Comparison of ENCODE assay signal across 29 cellular contexts in the genomic region with DNA sequence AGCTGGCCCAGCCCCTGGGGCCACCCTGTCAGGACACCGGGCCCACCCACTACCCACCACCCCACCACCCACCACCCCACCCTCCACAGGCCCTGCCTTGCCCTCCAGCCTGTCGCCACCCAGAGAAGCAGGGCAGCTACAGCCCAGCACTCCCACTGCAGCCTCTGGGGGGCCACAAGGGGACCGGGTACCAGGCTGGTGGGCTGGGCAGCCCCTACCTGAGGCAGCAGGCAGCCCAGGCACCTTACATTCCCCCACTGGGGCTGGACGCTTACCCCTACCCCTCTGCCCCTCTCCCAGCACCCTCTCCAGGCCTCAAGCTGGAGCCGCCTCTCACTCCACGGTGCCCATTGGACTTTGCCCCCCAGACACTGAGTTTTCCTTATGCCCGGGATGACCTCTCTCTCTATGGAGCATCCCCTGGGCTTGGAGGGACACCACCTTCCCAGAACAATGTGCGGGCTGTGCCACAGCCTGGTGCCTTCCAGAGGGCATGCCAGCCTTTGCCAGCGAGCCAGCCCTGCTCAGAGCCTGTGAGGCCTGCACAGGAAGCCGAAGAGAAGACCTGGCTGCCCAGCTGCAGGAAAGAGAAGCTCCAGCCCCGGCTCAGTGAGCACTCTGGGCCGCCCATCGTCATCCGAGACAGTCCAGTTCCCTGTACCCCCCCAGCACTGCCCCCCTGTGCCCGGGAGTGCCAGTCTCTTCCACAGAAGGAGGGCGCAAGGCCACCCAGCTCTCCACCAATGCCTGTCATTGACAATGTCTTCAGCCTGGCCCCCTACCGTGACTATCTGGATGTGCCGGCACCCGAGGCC. TPM values are rescaled to one million over a fixed set of nuclear protein-coding genes. Genes with fewer than 3 reads are reported as not detected.
"Had no signal": no experiment of that assay in that cellular context is flagged by ENCODE, and none has a peak within 500 bp of the region (broad histone marks: within the 10 kb centered on the region; RNA-seq: fewer than 3 reads in every experiment).

No MANE protein-coding gene starts in this region.

- H3K4me3 ChIP-seq: lung, ovary, prostate gland, right atrium auricular region, skin epidermis, testis, vagina had no signal

- H3K4me1 ChIP-seq: prostate gland had no signal

- ATAC-seq: activated naive CD8-positive, alpha-beta T cell treated with anti-CD3 and anti-CD28 coated beads, Interleukin-2, amount 50 U/mL, for 24 hours; esophagus mucosa; left lobe of liver; natural killer cell; T-helper 17 cell had no signal

- H3K4me3 Mint-ChIP-seq: activated CD4-positive, alpha-beta memory T cell treated with anti-CD3 and anti-CD28 coated beads, Interleukin-2, amount 10 ng/mL, durations not matched to agents 7 days and 5 days; activated naive CD8-positive, alpha-beta T cell treated with anti-CD3 and anti-CD28 coated beads, Interleukin-2, amount 50 U/mL, for 24 hours; brain; natural killer cell; T-helper 17 cell; type B pancreatic cell had no signal

- H3K27me3 ChIP-seq: ovary, right atrium auricular region, testis, vagina had no signal

- H3K36me3 ChIP-seq: ovary had no signal

- H3K27me3 Mint-ChIP-seq: activated CD4-positive, alpha-beta memory T cell treated with anti-CD3 and anti-CD28 coated beads, Interleukin-2, amount 10 ng/mL, durations not matched to agents 7 days and 5 days; activated naive CD8-positive, alpha-beta T cell treated with anti-CD3 and anti-CD28 coated beads, Interleukin-2, amount 50 U/mL, for 24 hours; T-helper 17 cell; type B pancreatic cell had no signal

- DNase-seq: activated CD4-positive, alpha-beta memory T cell treated with anti-CD3 and anti-CD28 coated beads, Interleukin-2, amount 10 ng/mL, durations not matched to agents 7 days and 5 days; activated CD4-positive, alpha-beta T cell treated with anti-CD3 and anti-CD28 coated beads for 48 hours; activated CD4-positive, CD25-positive, alpha-beta regulatory T cell; activated gamma-delta T cell; activated naive CD4-positive, alpha-beta T cell treated with anti-CD3 and anti-CD28 coated beads, Interleukin-2, amount 50 U/mL, for 16 hours; activated naive CD8-positive, alpha-beta T cell treated with anti-CD3 and anti-CD28 coated beads, Interleukin-2, amount 50 U/mL, for 24 hours; aorta; dermis blood vessel endothelial cell; effector CD8-positive, alpha-beta T cell; foreskin melanocyte; natural killer cell; ovary; stimulated activated CD4-positive, alpha-beta T cell treated with anti-CD3 and anti-CD28 coated beads, Interleukin-15, amount 100 ng/mL, for 24 hours; stimulated activated naive CD4-positive, alpha-beta T cell; T-helper 17 cell; testis had no signal

- H3K9me3 ChIP-seq: ovary, prostate gland, right atrium auricular region, testis, vagina had no signal

- FAIRE-seq: endothelial cell of umbilical vein had no signal

- H3K9me3 Mint-ChIP-seq: activated CD4-positive, alpha-beta memory T cell treated with anti-CD3 and anti-CD28 coated beads, Interleukin-2, amount 10 ng/mL, durations not matched to agents 7 days and 5 days; activated naive CD8-positive, alpha-beta T cell treated with anti-CD3 and anti-CD28 coated beads, Interleukin-2, amount 50 U/mL, for 24 hours; activated T-helper 1 cell treated with anti-CD3 and anti-CD28 coated beads, Interleukin-12 subunit alpha, Interleukin-12 subunit beta, Interleukin-2, Interleukin-4 antibody, amounts not matched to agents 30 ng/mL and 10 ng/mL and 1 ng/mL, durations not matched to agents 14 hours and 24 hours and 36 hours; brain; natural killer cell; type B pancreatic cell had no signal

- H3K27ac ChIP-seq: ovary, prostate gland, right atrium auricular region, testis, vagina had no signal

- H3K27ac Mint-ChIP-seq: activated CD4-positive, alpha-beta memory T cell treated with anti-CD3 and anti-CD28 coated beads, Interleukin-2, amount 10 ng/mL, durations not matched to agents 7 days and 5 days; activated naive CD8-positive, alpha-beta T cell treated with anti-CD3 and anti-CD28 coated beads, Interleukin-2, amount 50 U/mL, for 24 hours; activated T-helper 1 cell treated with anti-CD3 and anti-CD28 coated beads, Interleukin-12 subunit alpha, Interleukin-12 subunit beta, Interleukin-2, Interleukin-4 antibody, amounts not matched to agents 30 ng/mL and 10 ng/mL and 1 ng/mL, durations not matched to agents 14 hours and 24 hours and 36 hours; brain; T-helper 17 cell; type B pancreatic cell had no signal

RNA-seq across cellular contexts. Expression of a gene that starts 51.1 kb away (rescaled TPM):
- total RNA-seq: activated CD4-positive, alpha-beta memory T cell treated with anti-CD3 and anti-CD28 coated beads, Interleukin-2, amount 10 ng/mL, durations not matched to agents 7 days and 5 days; activated T-helper 1 cell treated with anti-CD3 and anti-CD28 coated beads, Interleukin-12 subunit alpha, Interleukin-12 subunit beta, Interleukin-2, Interleukin-4 antibody, amounts not matched to agents 30 ng/mL and 10 ng/mL and 1 ng/mL, durations not matched to agents 14 hours and 24 hours and 36 hours; aorta; dermis blood vessel endothelial cell; endothelial cell of umbilical vein; esophagus mucosa; kidney epithelial cell; left lobe of liver; lung; mesenteric fat pad; natural killer cell; ovary; right atrium auricular region; T-helper 17 cell; vagina had no signal
- polyA plus RNA-seq: aorta, endothelial cell of umbilical vein, ovary had no signal
